Comparison of ENCODE assay signal across 11 cellular contexts in genomic region chr2:176177580-176178270, GRCh38. TPM values are rescaled to one million over a fixed set of nuclear protein-coding genes. Genes with fewer than 3 reads are reported as not detected.
DNase-seq lines count a peak whose midpoint lies in the region; ATAC-seq and TF ChIP-seq lines count a peak whose summit lies in the region.
"Had no signal": no experiment of that assay in that cellular context is flagged by ENCODE, and none has a peak within 500 bp of the region (broad histone marks: within the 10 kb centered on the region; RNA-seq: fewer than 3 reads in every experiment).

No MANE protein-coding gene starts in this region.

- CTCF ChIA-PET in SK-N-SH (lab: Yijun Ruan, JAX) = interaction anchor here (0.7 kb wide), 1 partner anchor 22 kb away, joined by 3 read pairs; no protein-coding TSS in a partner anchor

- H3K4me2 ChIP-seq in SK-N-SH = no peak overlapping the region

- peaks cover 25% of the 10 kb centered on the region for H3K4me1 Mint-ChIP-seq in activated T-cell treated with anti-CD3 and anti-CD28 coated beads, Interleukin-2, amount 50 U/mL, for 72 hours (ENCODE audit: low read depth)

- no peak for TF ChIP-seq POLR2A in Peyer's patch (IDR thresholded peaks at IDR 0.05)

- no peak for TF ChIP-seq EP300 in SK-N-SH (IDR thresholded peaks at IDR 0.05; ENCODE audit: borderline replicate concordance in 1 of 2, low read depth in 1 of 2, low read length in 1 of 2)

- no peaks in the 10 kb centered on the region for H3K36me3 ChIP-seq in Peyer's patch
- no peaks in the 10 kb centered on the region for H3K36me3 ChIP-seq in iPS-20b (ENCODE audit: insufficient read depth, low read depth, low read length)
- no peaks in the 10 kb centered on the region for H3K36me3 ChIP-seq in thymus (ENCODE audit: control insufficient read depth, insufficient read depth)
- H3K36me3 ChIP-seq in SK-N-SH (replicated peaks in 1 of 2; ENCODE audit: control insufficient read depth in 1 of 2, insufficient read depth in 2 of 2, low read length in 1 of 2) = no peaks in the 10 kb centered on the region

- no peak for DNase-seq in activated T-cell treated with anti-CD3 and anti-CD28 coated beads, Interleukin-2, amount 50 U/mL, for 72 hours
- DNase-seq in activated T-cell treated with anti-CD3 and anti-CD28 coated beads for 4 hours (no peak), Peyer's patch (no peak), SK-N-SH (no peak), DMS53 (lab: John Stamatoyannopoulos, UW) (no peak)
- no peak for DNase-seq in activated CD4-positive, CD25-positive, alpha-beta regulatory T cell (lab: John Stamatoyannopoulos, UW)
- DNase-seq: CD8-positive, alpha-beta T cell; HFFc6; SHP77 had no signal

- no peak overlapping the region for H3K27ac Mint-ChIP-seq in activated T-cell treated with anti-CD3 and anti-CD28 coated beads, Interleukin-2, amount 50 U/mL, for 72 hours
- H3K27ac Mint-ChIP-seq: CD8-positive, alpha-beta T cell; HFFc6 had no signal

- no peaks in the 10 kb centered on the region for H3K9me2 ChIP-seq in SK-N-SH

- POLR2A ChIA-PET in SK-N-SH (lab: Yijun Ruan, JAX) = no interaction called here

- no peaks in the 10 kb centered on the region for H4K20me1 ChIP-seq in SK-N-SH (ENCODE audit: insufficient read depth)

- H3K27me3 ChIP-seq in Peyer's patch (no peaks in the 10 kb centered on the region), iPS-20b (ENCODE audit: insufficient read depth, low read length) (peaks cover 100% of the 10 kb centered on the region), thymus (ENCODE audit: control insufficient read depth, insufficient read depth) (peaks cover 74% of the 10 kb centered on the region), SK-N-SH (ENCODE audit: insufficient read depth) (no peaks in the 10 kb centered on the region)

- H3K27ac ChIP-seq in Peyer's patch (peak overlapping the region in 3 of 4 donors; percentile 1 to 53 (median 28)), iPS-20b (ENCODE audit: low read length) (no peak overlapping the region), thymus (ENCODE audit: low read depth) (no peak overlapping the region), SK-N-SH (ENCODE audit: low read depth in 2 of 2, low read length in 1 of 2) (no peak overlapping the region)

- peaks cover under 1 to 2% of the 10 kb centered on the region in 2 donors for H3K36me3 Mint-ChIP-seq in activated T-cell treated with anti-CD3 and anti-CD28 coated beads, Interleukin-2, amount 50 U/mL, for 72 hours (ENCODE audit: insufficient read depth in 2 of 2)
- H3K36me3 Mint-ChIP-seq: CD8-positive, alpha-beta T cell had no signal

- TF ChIP-seq RAD21 in SK-N-SH (IDR thresholded peaks at IDR 0.05; ENCODE audit: low read length) = no peak

- WGBS in thymus = 2% methylated on average over 43 of the region's 43 CpGs
- 90% methylated on average over 41 of the region's 43 CpGs for WGBS in SK-N-SH (ENCODE audit: low lambda C conversion rate)

- peak overlapping the region; percentile 73 to 77 for H3K4me3 Mint-ChIP-seq in activated T-cell treated with anti-CD3 and anti-CD28 coated beads, Interleukin-2, amount 50 U/mL, for 72 hours
- H3K4me3 Mint-ChIP-seq: CD8-positive, alpha-beta T cell; HFFc6 had no signal

- no peak overlapping the region for H3K9ac ChIP-seq in iPS-20b (ENCODE audit: low read depth, low read length)
- H3K9ac ChIP-seq in SK-N-SH = no peak overlapping the region

- H3K27me3 Mint-ChIP-seq in activated T-cell treated with anti-CD3 and anti-CD28 coated beads, Interleukin-2, amount 50 U/mL, for 72 hours (ENCODE audit: low read depth) = peaks cover 86% of the 10 kb centered on the region

- H3K9me3 Mint-ChIP-seq in activated T-cell treated with anti-CD3 and anti-CD28 coated beads, Interleukin-2, amount 50 U/mL, for 72 hours = no peaks in the 10 kb centered on the region
- H3K9me3 Mint-ChIP-seq: CD8-positive, alpha-beta T cell had no signal

- no peak overlapping the region for H2AFZ ChIP-seq in SK-N-SH (ENCODE audit: low read depth)

- ATAC-seq in activated T-cell treated with anti-CD3 and anti-CD28 coated beads, Interleukin-2, amount 50 U/mL, for 72 hours (replicated peaks in 1 of 2) = peak; percentile 39 to 41
- ATAC-seq: CD8-positive, alpha-beta T cell had no signal

- no peaks in the 10 kb centered on the region for H3F3A ChIP-seq in SK-N-SH (replicated peaks; ENCODE audit: insufficient read depth)

- H3K4me1 ChIP-seq in Peyer's patch = peaks cover 0 to 18% (median 0%) of the 10 kb centered on the region in 4 donors
- H3K4me1 ChIP-seq in iPS-20b (ENCODE audit: insufficient read depth, low read length) = peaks cover 20% of the 10 kb centered on the region; the same call in 1 of the 2 replicates
- H3K4me1 ChIP-seq in thymus (ENCODE audit: control insufficient read depth, insufficient read depth, low read length) = no peaks in the 10 kb centered on the region
- peaks cover 0 to 5% of the 10 kb centered on the region in 2 experiments; a peak in 2 of 4 replicates for H3K4me1 ChIP-seq in SK-N-SH (ENCODE audit: control insufficient read depth in 1 of 2, insufficient read depth in 2 of 2, low read depth in 1 of 2, low read length in 1 of 2)

- TF ChIP-seq CTCF in Peyer's patch (IDR thresholded peaks at IDR 0.05) (no peak), SK-N-SH (IDR thresholded peaks at IDR 0.05) (no peak)

- H3K79me2 ChIP-seq in SK-N-SH (ENCODE audit: insufficient read depth) = no peaks in the 10 kb centered on the region

- H3K4me3 ChIP-seq in Peyer's patch = peak overlapping the region in 3 of 4 donors; percentile 5 to 43 (median 37)
- H3K4me3 ChIP-seq in iPS-20b (ENCODE audit: low read length) = peak overlapping the region; percentile 62
- peak overlapping the region; percentile 24 for H3K4me3 ChIP-seq in thymus (ENCODE audit: low read length)
- H3K4me3 ChIP-seq in SK-N-SH (ENCODE audit: low read depth in 2 of 2, low read length in 1 of 2) = no peak overlapping the region

- H3K9me3 ChIP-seq in Peyer's patch = no peaks in the 10 kb centered on the region
- peaks cover 4% of the 10 kb centered on the region; the same call in 1 of the 2 replicates for H3K9me3 ChIP-seq in iPS-20b (ENCODE audit: insufficient read depth, low read depth, low read length)
- H3K9me3 ChIP-seq in thymus (ENCODE audit: control insufficient read depth) = peaks cover 2% of the 10 kb centered on the region
- H3K9me3 ChIP-seq in SK-N-SH = no peaks in the 10 kb centered on the region

TF ChIP-seq in SK-N-SH, 30 proteins besides CTCF, POLR2A, EP300 and RAD21 (continues in another document):
- TF ChIP-seq IRF3 (IDR thresholded peaks at IDR 0.05; ENCODE audit: low read depth, low read length) (no peak), RFX5 (IDR thresholded peaks at IDR 0.05; ENCODE audit: low read length) (no peak), ELF1 (IDR thresholded peaks at IDR 0.05) (no peak), MEF2A (IDR thresholded peaks at IDR 0.05; ENCODE audit: borderline replicate concordance, low read depth) (no peak), USF2 (IDR thresholded peaks at IDR 0.05; ENCODE audit: borderline replicate concordance, low read depth, low read length) (no peak)

RNA-seq across cellular contexts. Expression of gene HOXD1, which starts 10.7 kb away (rescaled TPM):
- not detected for total RNA-seq in activated T-cell treated with anti-CD3 and anti-CD28 coated beads, Interleukin-2, amount 50 U/mL, for 72 hours
- total RNA-seq in Peyer's patch = 10 to 100 TPM in 1 of 4 donors, 1 to 10 TPM in 3; 2.5 to 11.5 (median 9.5) TPM
- 0.52 TPM for polyA plus RNA-seq in thymus
- not detected in 2 replicates for polyA plus RNA-seq in SK-N-SH (2012; rRNA removed)
- polyA plus RNA-seq in SK-N-SH (2012; cell fraction: cytosol; rRNA removed) = 0.03 TPM in 1 of 2 replicates, not detected in the other
- 0.02 and 0.12 TPM in 2 replicates for polyA plus RNA-seq in SK-N-SH (2012; cell fraction: nucleus; rRNA removed)
- total RNA-seq: CD8-positive, alpha-beta T cell; HFFc6 had no signal

RNA-seq across cellular contexts. Expression of gene HOXD3, which starts 20.6 kb away (rescaled TPM):
- not detected for total RNA-seq in activated T-cell treated with anti-CD3 and anti-CD28 coated beads, Interleukin-2, amount 50 U/mL, for 72 hours
- 1 to 10 TPM; 2.0 to 9.1 (median 8.3) TPM for total RNA-seq in Peyer's patch
- 0.82 TPM for polyA plus RNA-seq in thymus
- polyA plus RNA-seq in SK-N-SH (2012; rRNA removed) = 0.80 and 0.81 TPM in 2 replicates
- 0.62 and 0.88 TPM in 2 replicates for polyA plus RNA-seq in SK-N-SH (2012; cell fraction: cytosol; rRNA removed)
- polyA plus RNA-seq in SK-N-SH (2012; cell fraction: nucleus; rRNA removed) = 1.4 and 3.9 TPM in 2 replicates
- total RNA-seq: CD8-positive, alpha-beta T cell had no signal

RNA-seq across cellular contexts. Expression of gene HOXD4, which starts 26.4 kb away (rescaled TPM):
- total RNA-seq in activated T-cell treated with anti-CD3 and anti-CD28 coated beads, Interleukin-2, amount 50 U/mL, for 72 hours = not detected
- 10 to 100 TPM in 2 of 4 donors, 1 to 10 TPM in 2; 1.7 to 13.2 (median 7.0) TPM for total RNA-seq in Peyer's patch
- polyA plus RNA-seq in thymus = 1.0 TPM
- polyA plus RNA-seq in SK-N-SH (2012; rRNA removed) = 1.0 and 1.6 TPM in 2 replicates
- 0.24 and 0.43 TPM in 2 replicates for polyA plus RNA-seq in SK-N-SH (2012; cell fraction: cytosol; rRNA removed)
- polyA plus RNA-seq in SK-N-SH (2012; cell fraction: nucleus; rRNA removed) = 11.1 and 13.3 TPM in 2 replicates
- total RNA-seq: CD8-positive, alpha-beta T cell had no signal

RNA-seq across cellular contexts. Expression of gene HOXD8, which starts 48.2 kb away (rescaled TPM):
- total RNA-seq in activated T-cell treated with anti-CD3 and anti-CD28 coated beads, Interleukin-2, amount 50 U/mL, for 72 hours = not detected
- total RNA-seq in Peyer's patch = 1 to 10 TPM; 3.3 to 9.1 (median 5.0) TPM
- polyA plus RNA-seq in thymus (3.4 TPM), SK-N-SH (2012; rRNA removed) (6.4 and 8.2 TPM in 2 replicates)
- polyA plus RNA-seq in SK-N-SH (2012; cell fraction: cytosol; rRNA removed) = 9.8 and 10.2 TPM in 2 replicates
- polyA plus RNA-seq in SK-N-SH (2012; cell fraction: nucleus; rRNA removed) = 3.2 and 5.0 TPM in 2 replicates
- total RNA-seq: CD8-positive, alpha-beta T cell had no signal

RNA-seq across cellular contexts. Expression of gene HOXD9, which starts 55.2 kb away (rescaled TPM):
- not detected for total RNA-seq in activated T-cell treated with anti-CD3 and anti-CD28 coated beads, Interleukin-2, amount 50 U/mL, for 72 hours
- under 1 TPM in 1 of 4 donors, not detected in 3; 0.70 TPM for total RNA-seq in Peyer's patch
- polyA plus RNA-seq in thymus = 1.8 TPM
- polyA plus RNA-seq in SK-N-SH (2012; rRNA removed) = 3.6 and 4.8 TPM in 2 replicates
- polyA plus RNA-seq in SK-N-SH (2012; cell fraction: cytosol; rRNA removed) = 4.2 and 5.0 TPM in 2 replicates
- polyA plus RNA-seq in SK-N-SH (2012; cell fraction: nucleus; rRNA removed) = 4.3 and 6.4 TPM in 2 replicates
- total RNA-seq: CD8-positive, alpha-beta T cell had no signal

Comparison
In these comparisons a context has a peak if more than half of its experiments do, and no peak if none do; other contexts are left out.
1. H3K27ac ChIP-seq: peak in Peyer's patch (3 of 4); none in iPS-20b (single experiment), thymus (single experiment) and SK-N-SH (0 of 2).
2. H3K4me3 ChIP-seq: peak in Peyer's patch (3 of 4), iPS-20b (single experiment) and thymus (single experiment); none in SK-N-SH (0 of 2).